Comparison of ENCODE assay signal across 16 cellular contexts in the genomic region with DNA sequence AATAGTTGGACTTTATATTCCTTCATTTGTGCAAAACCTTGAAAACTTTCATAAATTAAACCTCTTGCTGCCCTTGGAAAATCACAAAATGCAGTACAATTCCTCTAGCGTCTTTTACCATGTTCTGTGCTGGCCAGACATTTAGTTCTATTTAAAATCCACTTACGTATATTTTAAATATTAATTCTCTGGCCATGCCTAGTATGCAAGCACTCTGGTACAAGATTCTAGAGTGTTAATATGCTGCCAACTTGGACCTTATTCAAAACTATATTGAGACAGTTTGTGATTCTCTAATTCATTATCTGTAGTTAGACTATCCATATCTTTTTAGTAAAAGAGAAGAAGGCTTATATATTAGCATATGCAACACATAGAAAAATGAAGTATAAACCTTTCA.
"Had no signal": no experiment of that assay in that cellular context is flagged by ENCODE, and none has a peak within 500 bp of the region (broad histone marks: within the 10 kb centered on the region; RNA-seq: fewer than 3 reads in every experiment).

No MANE protein-coding gene starts in this region.

- DNase-seq: dorsolateral prefrontal cortex; effector CD4-positive, alpha-beta T cell; effector memory CD4-positive, alpha-beta T cell; foreskin keratinocyte; immature natural killer cell; islet precursor cell; kidney glomerular epithelial cell; lower lobe of right lung; mucosa of descending colon; naive B cell had no signal

- H3K27ac Mint-ChIP-seq: immature natural killer cell, mesothelial cell of epicardium, naive B cell had no signal

- ATAC-seq: foreskin keratinocyte, gastroesophageal sphincter, lower lobe of right lung, mucosa of descending colon had no signal

- H3K36me3 Mint-ChIP-seq: naive B cell had no signal

- H3K9me3 Mint-ChIP-seq: immature natural killer cell had no signal

- H3K4me3 ChIP-seq: coronary artery, dorsolateral prefrontal cortex, esophagus muscularis mucosa, gastroesophageal sphincter, hepatocyte, left lung, lower lobe of right lung, mucosa of descending colon had no signal

- H3K27me3 ChIP-seq: esophagus muscularis mucosa, foreskin keratinocyte, gastroesophageal sphincter, hepatocyte, left lung had no signal

- H3K36me3 ChIP-seq: left lung had no signal

- H3K4me1 ChIP-seq: foreskin keratinocyte, left lung, lower lobe of right lung had no signal

- H3K4me1 Mint-ChIP-seq: immature natural killer cell, naive B cell had no signal

- H3K4me3 Mint-ChIP-seq: immature natural killer cell, mesothelial cell of epicardium, naive B cell had no signal

- H3K9me3 ChIP-seq: esophagus muscularis mucosa, gastroesophageal sphincter, left lung, lower lobe of right lung, mucosa of descending colon had no signal

- H3K27ac ChIP-seq: coronary artery, dorsolateral prefrontal cortex, esophagus muscularis mucosa, foreskin keratinocyte, gastroesophageal sphincter, hepatocyte, left lung, lower lobe of right lung had no signal
